17 cellular contexts compared by ENCODE assay signal in the genomic region with DNA sequence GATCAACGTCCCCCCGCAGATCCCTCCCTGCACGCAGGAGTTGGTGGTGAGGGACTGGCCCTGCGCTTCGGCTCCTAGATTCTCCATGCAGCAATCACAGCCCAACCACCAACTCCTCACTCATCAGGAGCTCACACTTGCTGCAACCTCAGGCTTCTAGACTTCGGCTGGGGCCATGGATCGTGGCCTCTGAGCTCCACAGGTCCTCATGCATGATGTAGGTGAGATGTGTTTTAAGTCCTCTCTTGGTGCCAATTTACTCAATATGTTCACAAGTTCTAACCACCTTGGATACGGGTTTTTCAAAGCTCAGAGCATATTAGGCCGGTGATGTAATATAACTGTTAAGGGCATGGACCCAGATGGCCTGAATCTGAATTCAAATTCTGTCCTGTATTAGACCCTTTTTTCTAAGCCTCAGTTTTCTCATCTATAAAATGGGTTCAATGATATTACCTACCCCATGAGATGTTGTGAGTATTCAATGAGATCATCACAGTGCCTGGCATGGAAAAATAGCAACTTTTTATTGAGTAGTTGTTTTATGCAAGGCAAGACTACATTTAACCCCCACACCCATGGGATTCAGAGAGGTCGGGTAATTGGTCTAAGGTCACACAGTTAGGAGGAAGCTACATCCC. TPM values are rescaled to one million over a fixed set of nuclear protein-coding genes. Genes with fewer than 3 reads are reported as not detected.
DNase-seq lines count a peak whose midpoint lies in the region; ATAC-seq, FAIRE-seq and TF ChIP-seq lines count a peak whose summit lies in the region.
"Had no signal": no experiment of that assay in that cellular context is flagged by ENCODE, and none has a peak within 500 bp of the region (broad histone marks: within the 10 kb centered on the region; RNA-seq: fewer than 3 reads in every experiment).

No MANE protein-coding gene starts in this region.

- BruUV-seq in HepG2 (replicated peaks; lab: Mats Ljungman, UMichigan) = no TSS peak

- peaks cover 30% of the 10 kb centered on the region for H3K4me1 Mint-ChIP-seq in type B pancreatic cell (ENCODE audit: unreplicated experiment)

- no peaks in the 10 kb centered on the region for H3K9me3 Mint-ChIP-seq in type B pancreatic cell

- DNase-seq in HepG2 (ENCODE audit: low spot score) = no peak
- no peak for DNase-seq in right lobe of liver
- peak; percentile 36 for DNase-seq in ecto neural progenitor cell (ENCODE audit: low spot score)
- peak; percentile 65 for DNase-seq in type B pancreatic cell (ENCODE audit: extremely low spot score, unreplicated experiment)
- no peak for DNase-seq in MV-4-11 (lab: John Stamatoyannopoulos, UW)
- DNase-seq in SW 1271 (lab: John Stamatoyannopoulos, UW) = no peak
- no peak for DNase-seq in Kasumi-1 (lab: John Stamatoyannopoulos, UW)
- DNase-seq: HCEC 1CT, left lung, NCI-H2029 treated with DMSO at 0.1 percent for 48 hours, NCI-H524, T1000 had no signal

- no peak for FAIRE-seq in HepG2 (lab: Jason Lieb, UNC)
- FAIRE-seq: astrocyte, frontal cortex had no signal

- H4K20me1 ChIP-seq in HepG2 (ENCODE audit: insufficient read depth, low read length) = no peaks in the 10 kb centered on the region

- no peak overlapping the region for H3K4me3 Mint-ChIP-seq in type B pancreatic cell

- no peaks in the 10 kb centered on the region for H3K27me3 Mint-ChIP-seq in type B pancreatic cell

- H3K36me3 Mint-ChIP-seq in type B pancreatic cell = no peaks in the 10 kb centered on the region

- H3K36me3 ChIP-seq in HepG2 (replicated peaks in 1 of 2; ENCODE audit: control insufficient read depth in 1 of 2, insufficient read depth in 2 of 2, low read length in 2 of 2) = no peaks in the 10 kb centered on the region
- no peaks in the 10 kb centered on the region for H3K36me3 ChIP-seq in right lobe of liver
- H3K36me3 ChIP-seq in HUES6 (ENCODE audit: control insufficient read depth, insufficient read depth, low read length) = no peaks in the 10 kb centered on the region
- H3K36me3 ChIP-seq: left lung, SJSA1 had no signal

- H3K27me3 ChIP-seq in HepG2 (ENCODE audit: control insufficient read depth in 1 of 2, insufficient read depth in 2 of 2, low read length in 2 of 2) = peaks cover 3 to 24% of the 10 kb centered on the region in 2 experiments; a peak in 4 of 5 replicates
- no peaks in the 10 kb centered on the region for H3K27me3 ChIP-seq in right lobe of liver
- H3K27me3 ChIP-seq in HUES6 (ENCODE audit: control insufficient read depth, insufficient read depth, low read length) = no peaks in the 10 kb centered on the region
- H3K27me3 ChIP-seq: left lung, SJSA1 had no signal

- ATAC-seq in HepG2 (no peak), right lobe of liver (no peak)

- TF ChIP-seq POLR2A in HepG2 (IDR thresholded peaks at IDR 0.05; ENCODE audit: insufficient read depth in 1 of 2, low read depth in 2 of 2, low read length in 2 of 2) (no peak), right lobe of liver (IDR thresholded peaks at IDR 0.05) (no peak)

- no peak overlapping the region for H3K4me2 ChIP-seq in HepG2 (ENCODE audit: low read depth, low read length)

- H3K4me3 ChIP-seq in HepG2 (replicated peaks in 1 of 3; ENCODE audit: insufficient read depth in 1 of 3, low read depth in 2 of 3, low read length in 3 of 3) (no peak overlapping the region), right lobe of liver (no peak overlapping the region), HUES6 (ENCODE audit: low read depth, low read length) (no peak overlapping the region)
- H3K4me3 ChIP-seq: left lung, SJSA1 had no signal

- intact Hi-C loops in HepG2 (cut with micrococcal nuclease; ENCODE audit: unreplicated experiment) = no loop called here
- intact Hi-C loops in right lobe of liver (cut with DNase I) = no loop called here

- in situ Hi-C loops in HepG2 (cut with HindIII; ENCODE audit: extremely low pct_ligation_motif_present, low pct_unique_long_range_greater_than_20kb) = no loop called here

- no peaks in the 10 kb centered on the region for H3K79me2 ChIP-seq in HepG2 (ENCODE audit: insufficient read depth, low read length)

- no peak overlapping the region for H3K9ac ChIP-seq in HepG2 (ENCODE audit: insufficient read depth, low read depth, low read length)
- peak overlapping the region; percentile 18 for H3K9ac ChIP-seq in HUES6 (ENCODE audit: low read length)

- H3K27ac Mint-ChIP-seq in type B pancreatic cell = no peak overlapping the region

- 75% methylated on average over 10 of the region's 10 CpGs for WGBS in HepG2 (ENCODE audit: low lambda C conversion rate)
- 65% methylated on average over 6 of the region's 10 CpGs for WGBS in right lobe of liver (ENCODE audit: insufficient coverage, low coverage, low lambda C conversion rate, missing lambda C conversion rate)

- CTCF ChIA-PET in HepG2 (lab: Yijun Ruan, JAX; ENCODE audit: low intra/inter-chr PET ratio, low total read pairs) = no interaction called here

- no peak overlapping the region for H3K27ac ChIP-seq in HepG2 (ENCODE audit: extremely low read length, insufficient read depth, low read length)
- no peak overlapping the region for H3K27ac ChIP-seq in right lobe of liver
- no peak overlapping the region; the same call in 1 of the 2 replicates for H3K27ac ChIP-seq in HUES6 (ENCODE audit: low read depth, low read length)
- H3K27ac ChIP-seq: SJSA1 had no signal

- H3K9me3 ChIP-seq in HepG2 (ENCODE audit: low read length) (no peaks in the 10 kb centered on the region), right lobe of liver (no peaks in the 10 kb centered on the region), HUES6 (ENCODE audit: control insufficient read depth, insufficient read depth, low read depth, low read length) (peaks cover 6% of the 10 kb centered on the region; the same call in 1 of the 2 replicates)
- H3K9me3 ChIP-seq: left lung had no signal

- H3K4me1 ChIP-seq in HepG2 (ENCODE audit: insufficient read depth, low read length) (peaks cover 68% of the 10 kb centered on the region), right lobe of liver (no peaks in the 10 kb centered on the region), HUES6 (ENCODE audit: control insufficient read depth, insufficient read depth, low read length) (peaks cover 66% of the 10 kb centered on the region)

- TF ChIP-seq RAD21 in HepG2 (CRISPR knock-in tag; IDR thresholded peaks at IDR 0.05) = no peak

- TF ChIP-seq EP300 in HepG2 (IDR thresholded peaks at IDR 0.05; ENCODE audit: low read depth in 2 of 2, low read length in 2 of 2) (no peak), HepG2 (CRISPR knock-in tag; IDR thresholded peaks at IDR 0.05; ENCODE audit: borderline replicate concordance) (no peak)

- no peak for TF ChIP-seq CTCF in HepG2 (CRISPR knock-in tag; IDR thresholded peaks at IDR 0.05)
- TF ChIP-seq CTCF in right lobe of liver (IDR thresholded peaks at IDR 0.05) = no peak
- no peak for TF ChIP-seq CTCF in type B pancreatic cell (conservative IDR thresholded peaks at IDR 0.05)

- no peak overlapping the region for H2AFZ ChIP-seq in HepG2 (ENCODE audit: low read length)

- POLR2A ChIA-PET in HepG2 (lab: Yijun Ruan, JAX) = no interaction called here

RNA-seq across cellular contexts. Expression of a gene that starts 31.0 kb away (rescaled TPM):
- total RNA-seq in HepG2 (2016; rRNA removed; fragmentation: Illumina TruSeq; extraction: Trizol) (not detected in 2 replicates), right lobe of liver (not detected), type B pancreatic cell (ENCODE audit: low replicate concordance) (not detected in 2 replicates)
- not detected in 2 replicates for total RNA-seq in HepG2 (2016; cell fraction: cytosol; rRNA removed; fragmentation: Illumina TruSeq; extraction: Trizol; ENCODE audit: low read depth)
- total RNA-seq in HepG2 (2016; cell fraction: insoluble cytoplasmic fraction; rRNA removed; fragmentation: Illumina TruSeq; extraction: Trizol) = not detected in 2 replicates
- total RNA-seq in HepG2 (2016; cell fraction: membrane; rRNA removed; fragmentation: Illumina TruSeq; extraction: Trizol) = not detected in 2 replicates
- not detected in 2 replicates for total RNA-seq in HepG2 (2016; cell fraction: nucleus; rRNA removed; fragmentation: Illumina TruSeq; extraction: Trizol)
- not detected in 2 replicates for polyA plus RNA-seq in HepG2 (2011; rRNA removed)
- polyA plus RNA-seq in HepG2 (2011; cell fraction: cytosol; rRNA removed) = not detected in 2 replicates
- polyA plus RNA-seq in HepG2 (2011; cell fraction: nucleus; rRNA removed) = not detected in 2 replicates
- not detected in 2 replicates for polyA plus RNA-seq in HepG2 (2012)
- not detected in 2 replicates for polyA plus RNA-seq in HepG2 (2016; cell fraction: cytosol; fragmentation: Illumina TruSeq; extraction: Trizol; ENCODE audit: low read depth)
- polyA plus RNA-seq in HepG2 (2016; cell fraction: insoluble cytoplasmic fraction; fragmentation: Illumina TruSeq; extraction: Trizol; ENCODE audit: low read depth) = not detected in 2 replicates
- polyA plus RNA-seq in HepG2 (2016; cell fraction: membrane; fragmentation: Illumina TruSeq; extraction: Trizol; ENCODE audit: low read depth) = not detected in 2 replicates
- not detected in 2 replicates for polyA plus RNA-seq in HepG2 (2016; cell fraction: nucleus; fragmentation: Illumina TruSeq; extraction: Trizol; ENCODE audit: insufficient read depth, low read depth)
- polyA minus RNA-seq in HepG2 (2011; rRNA and poly(A)+ RNA removed; ENCODE audit: low replicate concordance) = not detected in 2 replicates
- polyA minus RNA-seq in HepG2 (2011; cell fraction: cytosol; rRNA and poly(A)+ RNA removed) = not detected in 2 replicates
- polyA minus RNA-seq in HepG2 (2011; cell fraction: nucleus; rRNA and poly(A)+ RNA removed) = not detected in 2 replicates
- total RNA-seq: astrocyte, frontal cortex, left lung, pulmonary artery endothelial cell, SJSA1 had no signal

RNA-seq across cellular contexts. Expression of a gene that starts 34.3 kb away (rescaled TPM):
- 27.4 and 54.5 TPM in 2 replicates for total RNA-seq in HepG2 (2016; rRNA removed; fragmentation: Illumina TruSeq; extraction: Trizol)
- 7.1 and 9.6 TPM in 2 replicates for total RNA-seq in HepG2 (2016; cell fraction: cytosol; rRNA removed; fragmentation: Illumina TruSeq; extraction: Trizol; ENCODE audit: low read depth)
- 23.9 and 58.5 TPM in 2 replicates for total RNA-seq in HepG2 (2016; cell fraction: insoluble cytoplasmic fraction; rRNA removed; fragmentation: Illumina TruSeq; extraction: Trizol)
- 14.4 and 19.0 TPM in 2 replicates for total RNA-seq in HepG2 (2016; cell fraction: membrane; rRNA removed; fragmentation: Illumina TruSeq; extraction: Trizol)
- total RNA-seq in HepG2 (2016; cell fraction: nucleus; rRNA removed; fragmentation: Illumina TruSeq; extraction: Trizol) = 67.6 and 73.6 TPM in 2 replicates
- 902 and 1,439 TPM in 2 replicates for polyA plus RNA-seq in HepG2 (2011; rRNA removed)
- polyA plus RNA-seq in HepG2 (2011; cell fraction: cytosol; rRNA removed) = 445 and 477 TPM in 2 replicates
- 3,378 and 3,757 TPM in 2 replicates for polyA plus RNA-seq in HepG2 (2011; cell fraction: nucleus; rRNA removed)
- polyA plus RNA-seq in HepG2 (2012) = 748 and 877 TPM in 2 replicates
- polyA plus RNA-seq in HepG2 (2016; cell fraction: cytosol; fragmentation: Illumina TruSeq; extraction: Trizol; ENCODE audit: low read depth) = 16.7 and 20.1 TPM in 2 replicates
- polyA plus RNA-seq in HepG2 (2016; cell fraction: insoluble cytoplasmic fraction; fragmentation: Illumina TruSeq; extraction: Trizol; ENCODE audit: low read depth) = 40.9 and 50.4 TPM in 2 replicates
- polyA plus RNA-seq in HepG2 (2016; cell fraction: membrane; fragmentation: Illumina TruSeq; extraction: Trizol; ENCODE audit: low read depth) = 25.2 and 26.1 TPM in 2 replicates
- 205 and 206 TPM in 2 replicates for polyA plus RNA-seq in HepG2 (2016; cell fraction: nucleus; fragmentation: Illumina TruSeq; extraction: Trizol; ENCODE audit: insufficient read depth, low read depth)
- 0.19 and 1,018 TPM in 2 replicates for polyA minus RNA-seq in HepG2 (2011; rRNA and poly(A)+ RNA removed; ENCODE audit: low replicate concordance)
- 235 and 377 TPM in 2 replicates for polyA minus RNA-seq in HepG2 (2011; cell fraction: cytosol; rRNA and poly(A)+ RNA removed)
- polyA minus RNA-seq in HepG2 (2011; cell fraction: nucleus; rRNA and poly(A)+ RNA removed) = 642 and 673 TPM in 2 replicates
- total RNA-seq in right lobe of liver = under 1 TPM in 1 of 6 experiments, not detected in 5; 0.12 TPM
- 0.22 TPM in 1 of 2 replicates, not detected in the other for total RNA-seq in type B pancreatic cell (ENCODE audit: low replicate concordance)
- total RNA-seq: astrocyte, frontal cortex, pulmonary artery endothelial cell, SJSA1 had no signal

RNA-seq across cellular contexts. Expression of a gene that starts 58.3 kb away (rescaled TPM):
- total RNA-seq in HepG2 (2016; rRNA removed; fragmentation: Illumina TruSeq; extraction: Trizol) (0.13 TPM in 1 of 2 replicates, not detected in the other), right lobe of liver (not detected), type B pancreatic cell (ENCODE audit: low replicate concordance) (not detected in 2 replicates)
- not detected in 2 replicates for total RNA-seq in HepG2 (2016; cell fraction: cytosol; rRNA removed; fragmentation: Illumina TruSeq; extraction: Trizol; ENCODE audit: low read depth)
- not detected in 2 replicates for total RNA-seq in HepG2 (2016; cell fraction: insoluble cytoplasmic fraction; rRNA removed; fragmentation: Illumina TruSeq; extraction: Trizol)
- not detected in 2 replicates for total RNA-seq in HepG2 (2016; cell fraction: membrane; rRNA removed; fragmentation: Illumina TruSeq; extraction: Trizol)
- 0.28 TPM in 1 of 2 replicates, not detected in the other for total RNA-seq in HepG2 (2016; cell fraction: nucleus; rRNA removed; fragmentation: Illumina TruSeq; extraction: Trizol)
- polyA plus RNA-seq in HepG2 (2011; rRNA removed) = 1.7 and 3.1 TPM in 2 replicates
- 0.36 and 0.92 TPM in 2 replicates for polyA plus RNA-seq in HepG2 (2011; cell fraction: cytosol; rRNA removed)
- polyA plus RNA-seq in HepG2 (2011; cell fraction: nucleus; rRNA removed) = 16.0 and 30.7 TPM in 2 replicates
- polyA plus RNA-seq in HepG2 (2012) = 1.9 and 4.7 TPM in 2 replicates
- not detected in 2 replicates for polyA plus RNA-seq in HepG2 (2016; cell fraction: cytosol; fragmentation: Illumina TruSeq; extraction: Trizol; ENCODE audit: low read depth)
- polyA plus RNA-seq in HepG2 (2016; cell fraction: insoluble cytoplasmic fraction; fragmentation: Illumina TruSeq; extraction: Trizol; ENCODE audit: low read depth) = not detected in 2 replicates
- not detected in 2 replicates for polyA plus RNA-seq in HepG2 (2016; cell fraction: membrane; fragmentation: Illumina TruSeq; extraction: Trizol; ENCODE audit: low read depth)
- 0.32 TPM in 1 of 2 replicates, not detected in the other for polyA plus RNA-seq in HepG2 (2016; cell fraction: nucleus; fragmentation: Illumina TruSeq; extraction: Trizol; ENCODE audit: insufficient read depth, low read depth)
- 2.3 TPM in 1 of 2 replicates, not detected in the other for polyA minus RNA-seq in HepG2 (2011; rRNA and poly(A)+ RNA removed; ENCODE audit: low replicate concordance)
- polyA minus RNA-seq in HepG2 (2011; cell fraction: cytosol; rRNA and poly(A)+ RNA removed) = not detected in 2 replicates
- polyA minus RNA-seq in HepG2 (2011; cell fraction: nucleus; rRNA and poly(A)+ RNA removed) = 2.2 and 2.5 TPM in 2 replicates
- total RNA-seq: astrocyte, frontal cortex, left lung, pulmonary artery endothelial cell, SJSA1 had no signal

Comparison
In these comparisons a context has a peak if more than half of its experiments do, and no peak if none do; other contexts are left out.
1. DNase-seq: peak in ecto neural progenitor cell (single experiment) and type B pancreatic cell (single experiment); none in HepG2 (single experiment), right lobe of liver (0 of 3), MV-4-11 (single experiment), SW 1271 (0 of 2) and Kasumi-1 (0 of 2).